Comparison of ENCODE assay signal across 1 cellular context in genomic region chr3:14322667-14323295, GRCh38.
TF ChIP-seq lines count a peak whose summit lies in the region.

No MANE protein-coding gene starts in this region.

TF ChIP-seq in HepG2, 621 proteins besides CTCF, POLR2A, EP300 and RAD21 (continued from another document and continues in another):
- TF ChIP-seq PRDM10 (CRISPR knock-in tag; IDR thresholded peaks at IDR 0.05; ENCODE audit: low read depth) = no peak
- TF ChIP-seq KLF12 (CRISPR knock-in tag; IDR thresholded peaks at IDR 0.05; ENCODE audit: borderline replicate concordance) = no peak
- TF ChIP-seq BHLHE40 (IDR thresholded peaks at IDR 0.05; ENCODE audit: low read length) = peak; percentile 95
- TF ChIP-seq CC2D1A (CRISPR knock-in tag; IDR thresholded peaks at IDR 0.05) = no peak
- no peak for TF ChIP-seq ZFAT (CRISPR knock-in tag; conservative IDR thresholded peaks at IDR 0.05)
- no peak for TF ChIP-seq ZNF704 (CRISPR knock-in tag; IDR thresholded peaks at IDR 0.05; ENCODE audit: borderline replicate concordance)
- TF ChIP-seq FOXK2 (IDR thresholded peaks at IDR 0.05) = no peak
- no peak for TF ChIP-seq ZNF619 (CRISPR knock-in tag; IDR thresholded peaks at IDR 0.05)
- TF ChIP-seq MATR3 (CRISPR knock-in tag; IDR thresholded peaks at IDR 0.05) = no peak
- no peak for TF ChIP-seq ZNF577 (CRISPR knock-in tag; IDR thresholded peaks at IDR 0.05; ENCODE audit: borderline replicate concordance, low read depth)
- TF ChIP-seq ZBTB4 (CRISPR knock-in tag; IDR thresholded peaks at IDR 0.05; ENCODE audit: borderline replicate concordance) = peak; percentile 29; the same call in 1 of the 2 replicates
- no peak for TF ChIP-seq ZC3H13 (CRISPR knock-in tag; IDR thresholded peaks at IDR 0.05)
- TF ChIP-seq ARNT (IDR thresholded peaks at IDR 0.05) = no peak
- TF ChIP-seq HOXA9 (CRISPR knock-in tag; IDR thresholded peaks at IDR 0.05; ENCODE audit: borderline replicate concordance) = no peak
- peak; percentile 78 for TF ChIP-seq BORCS8-MEF2B (CRISPR knock-in tag; IDR thresholded peaks at IDR 0.05)
- TF ChIP-seq CEBPG (CRISPR knock-in tag; IDR thresholded peaks at IDR 0.05) = no peak
- no peak for TF ChIP-seq ZFP41 (CRISPR knock-in tag; IDR thresholded peaks at IDR 0.05; ENCODE audit: borderline replicate concordance)
- no peak for TF ChIP-seq ZNF333 (CRISPR knock-in tag; IDR thresholded peaks at IDR 0.05; ENCODE audit: borderline replicate concordance)
- no peak for TF ChIP-seq ZXDC (CRISPR knock-in tag; IDR thresholded peaks at IDR 0.05)
- no peak for TF ChIP-seq NONO (IDR thresholded peaks at IDR 0.05)
- 0 out of 2 replicates have a peak, but pooled peaks have one; percentile 53 for TF ChIP-seq NONO (CRISPR knock-in tag; conservative IDR thresholded peaks at IDR 0.05)
- TF ChIP-seq ZNF878 (CRISPR knock-in tag; IDR thresholded peaks at IDR 0.05) = peak; percentile 52; the same call in 1 of the 2 replicates
- TF ChIP-seq NR2C2 (CRISPR knock-in tag; IDR thresholded peaks at IDR 0.05; ENCODE audit: borderline replicate concordance) = 0 out of 2 replicates have a peak, but pooled peaks have one; percentile 13
- 0 out of 2 replicates have a peak, but pooled peaks have one; percentile 38 for TF ChIP-seq DPF2 (CRISPR knock-in tag; IDR thresholded peaks at IDR 0.05; ENCODE audit: borderline replicate concordance, low read depth)
- no peak for TF ChIP-seq ZNF414 (CRISPR knock-in tag; IDR thresholded peaks at IDR 0.05)
- TF ChIP-seq ZNF569 (CRISPR knock-in tag; IDR thresholded peaks at IDR 0.05; ENCODE audit: borderline replicate concordance) = no peak
- no peak for TF ChIP-seq ZFP36 (IDR thresholded peaks at IDR 0.05; ENCODE audit: borderline replicate concordance, low read depth, low read length, partially characterized antibody)
- TF ChIP-seq ZBTB7A (CRISPR knock-in tag; IDR thresholded peaks at IDR 0.05) = no peak
- no peak for TF ChIP-seq MXD1 (CRISPR knock-in tag; IDR thresholded peaks at IDR 0.05)
- TF ChIP-seq ZNF558 (CRISPR knock-in tag; IDR thresholded peaks at IDR 0.05; ENCODE audit: borderline replicate concordance) = no peak
- TF ChIP-seq ZNF850 (CRISPR knock-in tag; conservative IDR thresholded peaks at IDR 0.05) = no peak
- TF ChIP-seq MIER3 (CRISPR knock-in tag; IDR thresholded peaks at IDR 0.05; ENCODE audit: borderline replicate concordance) = no peak
- TF ChIP-seq HDAC1 (CRISPR knock-in tag; IDR thresholded peaks at IDR 0.05) = peak; percentile 63
- no peak for TF ChIP-seq ZNF180 (CRISPR knock-in tag; IDR thresholded peaks at IDR 0.05; ENCODE audit: borderline replicate concordance, low read depth)
- peak; percentile 34; the same call in 1 of the 2 replicates for TF ChIP-seq ZNF441 (CRISPR knock-in tag; IDR thresholded peaks at IDR 0.05; ENCODE audit: borderline replicate concordance)
- TF ChIP-seq RCOR2 (CRISPR knock-in tag; IDR thresholded peaks at IDR 0.05) = no peak; the same call in 1 of the 2 replicates
- TF ChIP-seq GLMP (CRISPR knock-in tag; IDR thresholded peaks at IDR 0.05; ENCODE audit: borderline replicate concordance) = no peak
- TF ChIP-seq ZNF280B (CRISPR knock-in tag; IDR thresholded peaks at IDR 0.05; ENCODE audit: borderline replicate concordance) = peak; percentile 45; the same call in 1 of the 2 replicates
- no peak for TF ChIP-seq ZNF260 (CRISPR knock-in tag; IDR thresholded peaks at IDR 0.05; ENCODE audit: borderline replicate concordance, low read depth)
- no peak for TF ChIP-seq PRDM4 (CRISPR knock-in tag; IDR thresholded peaks at IDR 0.05; ENCODE audit: borderline replicate concordance)
- no peak for TF ChIP-seq THAP8 (CRISPR knock-in tag; IDR thresholded peaks at IDR 0.05; ENCODE audit: borderline replicate concordance)
- no peak for TF ChIP-seq ZFP91 (CRISPR knock-in tag; IDR thresholded peaks at IDR 0.05; ENCODE audit: borderline replicate concordance)
- TF ChIP-seq SMC3 (IDR thresholded peaks at IDR 0.05; ENCODE audit: low read length) = no peak
